In the genomic region with DNA sequence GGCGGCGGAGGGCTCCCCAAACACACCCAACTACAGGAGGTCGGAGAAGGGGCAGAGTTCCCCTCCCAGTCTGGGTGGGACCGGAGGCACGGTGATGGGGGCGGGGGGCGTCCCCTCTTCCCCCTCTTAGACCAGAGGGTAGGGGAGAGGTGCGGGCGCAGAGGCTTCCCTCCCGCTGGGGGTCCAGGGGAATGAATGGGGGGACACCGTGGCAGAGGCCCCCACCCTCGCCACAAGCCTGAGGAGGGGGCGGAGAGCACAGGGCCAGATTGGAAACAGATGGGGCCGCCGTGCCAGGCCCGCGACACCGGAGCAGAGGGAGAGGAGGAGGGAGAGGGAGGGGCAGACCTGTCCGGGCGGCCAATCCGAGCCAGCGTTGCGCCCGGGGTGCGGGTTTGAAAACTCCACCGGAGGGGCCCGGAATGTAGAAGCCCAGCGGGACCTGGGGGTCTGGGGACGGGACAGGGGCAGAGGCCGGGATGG, we compare ENCODE assay signal across 8 cellular contexts. TPM values are rescaled to one million over a fixed set of nuclear protein-coding genes. Genes with fewer than 3 reads are reported as not detected.
DNase-seq lines count a peak whose midpoint lies in the region; ATAC-seq and TF ChIP-seq lines count a peak whose summit lies in the region.

No MANE protein-coding gene starts in this region.

- TF ChIP-seq CTCF in BE2C (IDR thresholded peaks at IDR 0.05; ENCODE audit: low read depth, low read length) (no peak), brain microvascular endothelial cell (IDR thresholded peaks at IDR 0.05; ENCODE audit: low read depth, low read length, missing control alignments) (no peak)

- ATAC-seq in HG02840 (IDR thresholded peaks at IDR 0.05; ENCODE audit: low FRiP score, unreplicated experiment), result no peak

- DNase-seq in BE2C (peak; percentile 83), brain microvascular endothelial cell (no peak), iris pigment epithelial cell (ENCODE audit: low read depth) (peak; percentile 46), substantia nigra (lab: John Stamatoyannopoulos, UW) (peak in 4 of 49 donors; percentile 20 to 71 (median 30)), NCI-H774 (lab: John Stamatoyannopoulos, UW) (no peak), erythroblast (lab: John Stamatoyannopoulos, UW) (no peak)
- no peak for DNase-seq in Jurkat, Clone E6-1 (ENCODE audit: low read depth, low spot score)

- H3K4me3 ChIP-seq in BE2C (ENCODE audit: low read depth, low read length) (peak overlapping the region; percentile 73), brain microvascular endothelial cell (ENCODE audit: low read depth, low read length) (peak overlapping the region; percentile 66)
- H3K4me3 ChIP-seq in Jurkat, Clone E6-1 (ENCODE audit: low read length), result peak overlapping the region; percentile 45

- TF ChIP-seq POLR2A in erythroblast (IDR thresholded peaks at IDR 0.05; ENCODE audit: low read length), result no peak

- H3K4me1 ChIP-seq in BE2C, result no peaks in the 10 kb centered on the region

- in situ Hi-C loops in brain microvascular endothelial cell (cut with HindIII; ENCODE audit: low pct_ligation_motif_present, low sequenced_read_pairs), result no loop called here

- no peaks in the 10 kb centered on the region for H3K27me3 ChIP-seq in BE2C
- no peaks in the 10 kb centered on the region for H3K27me3 ChIP-seq in brain microvascular endothelial cell (replicated peaks)

- no peak overlapping the region for H3K27ac ChIP-seq in brain microvascular endothelial cell
- peak overlapping the region; percentile 72 for H3K27ac ChIP-seq in substantia nigra (ENCODE audit: low read depth, low read length, poor library complexity, severe bottlenecking)

- no peaks in the 10 kb centered on the region for H3K36me3 ChIP-seq in BE2C
- H3K36me3 ChIP-seq in brain microvascular endothelial cell (replicated peaks), result no peaks in the 10 kb centered on the region

- H3K9me3 ChIP-seq in BE2C, result no peaks in the 10 kb centered on the region

RNA-seq across cellular contexts. Expression of a gene that starts 47.0 kb away (rescaled TPM):
- 59.9 TPM for polyA plus RNA-seq in BE2C (2012; ENCODE audit: insufficient read depth, insufficient read length, low read depth)
- polyA plus RNA-seq in Jurkat, Clone E6-1 (2012; ENCODE audit: insufficient read depth, insufficient read length), result 47.6 TPM

Comparison
In these comparisons a context has a peak if more than half of its experiments do, and no peak if none do; other contexts are left out.
1. DNase-seq: peak in BE2C (single experiment) and iris pigment epithelial cell (single experiment); none in Jurkat, Clone E6-1 (single experiment), brain microvascular endothelial cell (single experiment), NCI-H774 (single experiment) and erythroblast (0 of 2).
2. Peak in every context shown above with its lines, with median percentiles within 50 percentile points of each other: H3K4me3 ChIP-seq.